Comparison of ENCODE assay signal across 16 cellular contexts in the genomic region with DNA sequence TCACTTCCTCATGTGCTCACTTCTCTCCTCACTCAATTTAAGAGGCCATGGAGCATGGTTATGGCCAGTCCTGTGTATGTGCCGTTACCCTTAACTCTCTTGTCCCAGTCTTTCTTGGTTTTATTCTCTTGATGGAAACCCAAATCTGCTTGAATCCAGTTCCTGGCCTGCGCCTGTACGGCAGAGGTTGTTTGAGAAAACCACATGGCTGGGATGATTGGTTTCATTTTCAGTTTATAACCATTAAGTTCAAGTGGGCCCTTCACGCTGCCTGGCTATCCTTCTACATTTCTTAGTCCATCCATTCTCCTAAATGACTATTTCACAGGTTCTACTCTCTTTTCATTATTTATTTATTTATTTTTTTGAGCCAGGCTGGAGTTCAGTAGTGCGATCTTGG. TPM values are rescaled to one million over a fixed set of nuclear protein-coding genes. Genes with fewer than 3 reads are reported as not detected.
DNase-seq lines count a peak whose midpoint lies in the region; ATAC-seq and TF ChIP-seq lines count a peak whose summit lies in the region.
"Had no signal": no experiment of that assay in that cellular context is flagged by ENCODE, and none has a peak within 500 bp of the region (broad histone marks: within the 10 kb centered on the region; RNA-seq: fewer than 3 reads in every experiment).

No MANE protein-coding gene starts in this region.

- no peak overlapping the region for H3K4me3 ChIP-seq in Karpas-422 (ENCODE audit: low read length)
- H3K4me3 ChIP-seq: gastrocnemius medialis, GM12878, MG63 had no signal

- 0 out of 2 replicates have a peak overlapping the region, but pooled peaks have one; percentile 50 for H2AFZ ChIP-seq in Karpas-422 (ENCODE audit: low read length)

- H3K79me2 ChIP-seq in Karpas-422 (ENCODE audit: low read length): peaks cover 9% of the 10 kb centered on the region; the same call in 1 of the 2 replicates

- intact Hi-C loops in activated CD4-positive, alpha-beta T cell treated with anti-CD3 and anti-CD28 coated beads for 36 hours (cut with DNase I, micrococcal nuclease): loop anchor here in 1 of 2 experiments (10.0 kb wide), 1 partner anchor 181 kb away; no protein-coding TSS in a partner anchor

- no peak for DNase-seq in activated CD4-positive, alpha-beta T cell treated with anti-CD3 and anti-CD28 coated beads for 36 hours
- DNase-seq in activated CD4-positive, alpha-beta T cell treated with anti-CD3 and anti-CD28 coated beads, Interleukin-2, amount 50 U/mL, for 48 hours: no peak
- DNase-seq in Karpas-422 (no peak), NCI-H748 treated with DMSO at 0.1 percent for 48 hours (lab: John Stamatoyannopoulos, UW) (no peak), superior temporal gyrus (ENCODE audit: extremely low spot score) (no peak)
- DNase-seq in activated naive CD8-positive, alpha-beta T cell treated with anti-CD3 and anti-CD28 coated beads, Interleukin-2, amount 10 ng/mL, durations not matched to agents 7 days and 5 days: no peak
- DNase-seq: gastrocnemius medialis, H7, left ventricle myocardium superior, MG63, NCI-H187, NCI-H526 had no signal

- no peak for TF ChIP-seq CTCF in nephron (IDR thresholded peaks at IDR 0.05; ENCODE audit: unreplicated experiment in 3 of 3)

- H3K9ac ChIP-seq in Karpas-422 (ENCODE audit: low read length): no peak overlapping the region

- peaks cover 32% of the 10 kb centered on the region for H3K36me3 Mint-ChIP-seq in activated CD4-positive, alpha-beta T cell treated with anti-CD3 and anti-CD28 coated beads for 36 hours (ENCODE audit: low read depth)
- peaks cover 23% of the 10 kb centered on the region for H3K36me3 Mint-ChIP-seq in activated naive CD8-positive, alpha-beta T cell treated with anti-CD3 and anti-CD28 coated beads, Interleukin-2, amount 10 ng/mL, durations not matched to agents 7 days and 5 days
- H3K36me3 Mint-ChIP-seq in nephron (ENCODE audit: low read depth): peaks cover 7% of the 10 kb centered on the region

- no peaks in the 10 kb centered on the region; the same call in 1 of the 2 replicates for H3K36me3 ChIP-seq in Karpas-422 (ENCODE audit: insufficient read depth, low read length)
- H3K36me3 ChIP-seq: gastrocnemius medialis had no signal

- no peak for ATAC-seq in activated CD4-positive, alpha-beta T cell treated with anti-CD3 and anti-CD28 coated beads for 36 hours
- no peak for ATAC-seq in activated naive CD8-positive, alpha-beta T cell treated with anti-CD3 and anti-CD28 coated beads, Interleukin-2, amount 10 ng/mL, durations not matched to agents 7 days and 5 days (ENCODE audit: low read depth)
- ATAC-seq in GM18867 (IDR thresholded peaks at IDR 0.05; ENCODE audit: unreplicated experiment): no peak
- ATAC-seq: gastrocnemius medialis, GM12878, left ventricle myocardium superior, SK-N-SH treated with all-trans-retinoic acid at 6 μM for 48 hours had no signal

- H4K20me1 ChIP-seq in Karpas-422 (ENCODE audit: insufficient read depth, low read depth, low read length): no peaks in the 10 kb centered on the region

- no peaks in the 10 kb centered on the region for H3K27me3 Mint-ChIP-seq in activated CD4-positive, alpha-beta T cell treated with anti-CD3 and anti-CD28 coated beads for 36 hours
- peaks cover 8% of the 10 kb centered on the region for H3K27me3 Mint-ChIP-seq in activated naive CD8-positive, alpha-beta T cell treated with anti-CD3 and anti-CD28 coated beads, Interleukin-2, amount 10 ng/mL, durations not matched to agents 7 days and 5 days
- H3K27me3 Mint-ChIP-seq in nephron (ENCODE audit: low read depth): peaks cover 16% of the 10 kb centered on the region

- H3K27ac Mint-ChIP-seq in activated CD4-positive, alpha-beta T cell treated with anti-CD3 and anti-CD28 coated beads for 36 hours: peak overlapping the region; percentile 72
- H3K27ac Mint-ChIP-seq in activated naive CD8-positive, alpha-beta T cell treated with anti-CD3 and anti-CD28 coated beads, Interleukin-2, amount 10 ng/mL, durations not matched to agents 7 days and 5 days: no peak overlapping the region
- no peak overlapping the region for H3K27ac Mint-ChIP-seq in nephron

- H3K9me3 ChIP-seq in Karpas-422 (ENCODE audit: low read length): peaks cover 3% of the 10 kb centered on the region; the same call in 1 of the 2 replicates
- H3K9me3 ChIP-seq: gastrocnemius medialis had no signal

- H3K9me2 ChIP-seq in Karpas-422 (replicated peaks; ENCODE audit: insufficient read depth, low read length): no peaks in the 10 kb centered on the region

- H3K27me3 ChIP-seq in Karpas-422 (ENCODE audit: low read length): no peaks in the 10 kb centered on the region
- H3K27me3 ChIP-seq: gastrocnemius medialis, MG63 had no signal

- POLR2A ChIA-PET in activated CD4-positive, alpha-beta T cell treated with anti-CD3 and anti-CD28 coated beads for 36 hours (lab: Charles Lee): no interaction called here
- POLR2A ChIA-PET in activated naive CD8-positive, alpha-beta T cell treated with anti-CD3 and anti-CD28 coated beads, Interleukin-2, amount 10 ng/mL, durations not matched to agents 7 days and 5 days (lab: Charles Lee): no interaction called here

- CTCF ChIA-PET in activated CD4-positive, alpha-beta T cell treated with anti-CD3 and anti-CD28 coated beads for 36 hours (lab: Charles Lee): interaction anchor here (0.8 kb wide), 1 partner anchor 64 kb away, joined by 4 read pairs; no protein-coding TSS in a partner anchor

- H3K4me3 Mint-ChIP-seq in activated CD4-positive, alpha-beta T cell treated with anti-CD3 and anti-CD28 coated beads for 36 hours: no peak overlapping the region
- H3K4me3 Mint-ChIP-seq in activated naive CD8-positive, alpha-beta T cell treated with anti-CD3 and anti-CD28 coated beads, Interleukin-2, amount 10 ng/mL, durations not matched to agents 7 days and 5 days: peak overlapping the region; percentile 78
- peak overlapping the region; percentile 89 to 92 (median 91) for H3K4me3 Mint-ChIP-seq in nephron

- H3K9me3 Mint-ChIP-seq in activated CD4-positive, alpha-beta T cell treated with anti-CD3 and anti-CD28 coated beads for 36 hours (ENCODE audit: low read depth): peaks cover 20% of the 10 kb centered on the region
- peaks cover 29% of the 10 kb centered on the region for H3K9me3 Mint-ChIP-seq in activated naive CD8-positive, alpha-beta T cell treated with anti-CD3 and anti-CD28 coated beads, Interleukin-2, amount 10 ng/mL, durations not matched to agents 7 days and 5 days
- H3K9me3 Mint-ChIP-seq in nephron: peaks cover 8% of the 10 kb centered on the region

- H3K27ac ChIP-seq in Karpas-422 (ENCODE audit: low read length): no peak overlapping the region
- H3K27ac ChIP-seq: gastrocnemius medialis had no signal

- H3K4me1 Mint-ChIP-seq in activated CD4-positive, alpha-beta T cell treated with anti-CD3 and anti-CD28 coated beads for 36 hours: peaks cover 45% of the 10 kb centered on the region
- H3K4me1 Mint-ChIP-seq in activated naive CD8-positive, alpha-beta T cell treated with anti-CD3 and anti-CD28 coated beads, Interleukin-2, amount 10 ng/mL, durations not matched to agents 7 days and 5 days: peaks cover 18% of the 10 kb centered on the region
- peaks cover 22% of the 10 kb centered on the region for H3K4me1 Mint-ChIP-seq in nephron

- peaks cover 10% of the 10 kb centered on the region for H3K4me1 ChIP-seq in Karpas-422 (ENCODE audit: low read length)

- no peak overlapping the region for H3K4me2 ChIP-seq in Karpas-422 (ENCODE audit: low read depth, low read length, poor library complexity, severe bottlenecking)

RNA-seq across cellular contexts. Expression of gene ZNF239, which starts 1.6 kb away (rescaled TPM):
- total RNA-seq in activated CD4-positive, alpha-beta T cell treated with anti-CD3 and anti-CD28 coated beads for 36 hours: 1 to 10 TPM; 2.4 to 2.7 TPM
- total RNA-seq in Karpas-422 (2014; rRNA removed; shearing (Covaris generic); ENCODE audit: low replicate concordance): 4.7 and 11.9 TPM in 2 replicates
- 1 to 10 TPM; 1.8 to 2.1 TPM for total RNA-seq in activated naive CD8-positive, alpha-beta T cell treated with anti-CD3 and anti-CD28 coated beads, Interleukin-2, amount 10 ng/mL, durations not matched to agents 7 days and 5 days

RNA-seq across cellular contexts. Expression of gene ZNF485, which starts 30.2 kb away (rescaled TPM):
- 1 to 10 TPM; 6.9 to 7.6 TPM for total RNA-seq in activated CD4-positive, alpha-beta T cell treated with anti-CD3 and anti-CD28 coated beads for 36 hours
- total RNA-seq in Karpas-422 (2014; rRNA removed; shearing (Covaris generic); ENCODE audit: low replicate concordance): 7.5 and 12.7 TPM in 2 replicates
- total RNA-seq in activated naive CD8-positive, alpha-beta T cell treated with anti-CD3 and anti-CD28 coated beads, Interleukin-2, amount 10 ng/mL, durations not matched to agents 7 days and 5 days: 1 to 10 TPM; 6.5 to 6.6 TPM
